15 cellular contexts compared by ENCODE assay signal in the genomic region with DNA sequence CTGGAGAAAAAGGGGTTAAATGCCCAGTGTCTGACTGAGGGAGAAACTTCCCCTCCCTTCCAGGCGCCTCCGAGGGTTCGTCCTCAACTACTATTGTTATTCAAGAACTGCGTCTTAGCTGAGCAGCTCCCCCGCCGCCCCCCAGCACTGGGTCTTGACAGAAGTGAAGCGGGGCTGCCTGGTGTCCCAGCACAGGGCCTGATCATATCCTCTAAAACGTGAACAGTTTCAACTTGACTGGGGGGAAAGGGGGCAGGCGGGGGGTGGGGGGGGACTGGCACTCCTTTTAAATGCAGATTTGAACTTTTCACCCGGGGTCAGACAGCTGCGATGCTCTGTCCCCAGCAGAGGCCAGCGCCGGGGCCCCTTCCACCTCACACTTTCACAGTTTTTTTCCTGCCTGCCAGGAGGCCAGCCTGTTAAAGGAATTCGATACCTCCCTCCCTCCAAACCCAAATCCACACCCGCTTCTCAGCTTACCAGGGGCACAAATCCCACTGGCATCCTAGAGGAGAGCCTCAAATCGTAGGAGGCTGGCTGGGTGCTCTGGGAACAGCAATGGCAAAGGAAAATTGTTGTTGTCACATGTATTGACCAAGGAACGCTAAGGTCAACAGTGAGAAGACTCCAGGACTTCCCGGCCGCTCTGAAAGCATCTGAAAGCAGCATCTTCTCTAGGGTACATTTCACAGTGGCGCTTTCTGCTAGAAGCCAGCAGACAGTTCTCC. TPM values are rescaled to one million over a fixed set of nuclear protein-coding genes. Genes with fewer than 3 reads are reported as not detected.
A peak's percentile ranks its signal among the peaks of the same experiment; 100 is the strongest.
DNase-seq lines count a peak whose midpoint lies in the region.
"Had no signal": no experiment of that assay in that cellular context is flagged by ENCODE, and none has a peak within 500 bp of the region (broad histone marks: within the 10 kb centered on the region; RNA-seq: fewer than 3 reads in every experiment).

No MANE protein-coding gene starts in this region.

- peak overlapping the region; percentile 57 for H3K4me2 ChIP-seq in skeletal muscle satellite cell (ENCODE audit: low read length)

- no peak overlapping the region for H3K4me3 Mint-ChIP-seq in T-helper 2 cell treated with Interferon-gamma antibody and Interleukin-4, amounts not matched to agents 5 μg/mL and 100 μg/mL, for 36 hours
- H3K4me3 Mint-ChIP-seq: activated naive CD4-positive, alpha-beta T cell treated with anti-CD3 and anti-CD28 coated beads, Interleukin-2, amount 10 ng/mL, durations not matched to agents 7 days and 5 days; CD4-positive, alpha-beta T cell had no signal

- peaks cover 39% of the 10 kb centered on the region for H3K27me3 Mint-ChIP-seq in T-helper 2 cell treated with Interferon-gamma antibody and Interleukin-4, amounts not matched to agents 5 μg/mL and 100 μg/mL, for 36 hours (ENCODE audit: low read depth)

- no peaks in the 10 kb centered on the region for H3K36me3 Mint-ChIP-seq in T-helper 2 cell treated with Interferon-gamma antibody and Interleukin-4, amounts not matched to agents 5 μg/mL and 100 μg/mL, for 36 hours (ENCODE audit: low read depth)
- H3K36me3 Mint-ChIP-seq: activated naive CD4-positive, alpha-beta T cell treated with anti-CD3 and anti-CD28 coated beads, Interleukin-2, amount 10 ng/mL, durations not matched to agents 7 days and 5 days had no signal

- H3K27ac Mint-ChIP-seq in T-helper 2 cell treated with Interferon-gamma antibody and Interleukin-4, amounts not matched to agents 5 μg/mL and 100 μg/mL, for 36 hours: no peak overlapping the region
- H3K27ac Mint-ChIP-seq: activated naive CD4-positive, alpha-beta T cell treated with anti-CD3 and anti-CD28 coated beads, Interleukin-2, amount 10 ng/mL, durations not matched to agents 7 days and 5 days; CD4-positive, alpha-beta T cell had no signal

- H3K27ac ChIP-seq in iPS-20b (ENCODE audit: low read length): no peak overlapping the region

- peaks cover 54% of the 10 kb centered on the region for H3K4me1 ChIP-seq in iPS-20b (ENCODE audit: insufficient read depth, low read length)
- H3K4me1 ChIP-seq in skeletal muscle satellite cell (ENCODE audit: control insufficient read depth, insufficient read depth, low read length): peaks cover 57% of the 10 kb centered on the region

- peaks cover 99% of the 10 kb centered on the region for H3K27me3 ChIP-seq in iPS-20b (ENCODE audit: insufficient read depth, low read length)
- no peaks in the 10 kb centered on the region for H3K27me3 ChIP-seq in skeletal muscle satellite cell (ENCODE audit: control insufficient read depth, insufficient read depth, low read length)

- no peaks in the 10 kb centered on the region for H3K36me3 ChIP-seq in iPS-20b (ENCODE audit: insufficient read depth, low read depth, low read length)
- no peaks in the 10 kb centered on the region for H3K36me3 ChIP-seq in skeletal muscle satellite cell (ENCODE audit: insufficient read depth, low read length)

- H3K9ac ChIP-seq in iPS-20b (ENCODE audit: low read depth, low read length): no peak overlapping the region
- no peak overlapping the region for H3K9ac ChIP-seq in skeletal muscle satellite cell (ENCODE audit: low read depth, low read length)

- DNase-seq in NCI-H69 (lab: John Stamatoyannopoulos, UW) (peak; percentile 15), NOMO-1 treated with DMSO at 0.1 percent for 48 hours (lab: John Stamatoyannopoulos, UW; ENCODE audit: unreplicated experiment) (no peak), NK-92 (lab: John Stamatoyannopoulos, UW; ENCODE audit: unreplicated experiment) (no peak), NCI-H187 treated with DMSO at 0.1 percent for 48 hours (lab: John Stamatoyannopoulos, UW) (no peak)
- DNase-seq in T-helper 2 cell treated with Interferon-gamma antibody and Interleukin-4, amounts not matched to agents 5 μg/mL and 100 μg/mL, for 36 hours (ENCODE audit: low spot score): no peak
- DNase-seq: activated CD4-positive, alpha-beta T cell treated with anti-CD3 and anti-CD28 coated beads, Interleukin-2, amount 50 U/mL, for 48 hours; activated naive CD4-positive, alpha-beta T cell treated with anti-CD3 and anti-CD28 coated beads, Interleukin-2, amount 10 ng/mL, durations not matched to agents 7 days and 5 days; CD4-positive, alpha-beta T cell; foreskin melanocyte; MM.1S; NCI-H526; SW 1271 had no signal

- H3K9me3 ChIP-seq in iPS-20b (ENCODE audit: insufficient read depth, low read depth, low read length): no peaks in the 10 kb centered on the region
- H3K9me3 ChIP-seq in skeletal muscle satellite cell (replicated peaks; ENCODE audit: low read length): no peaks in the 10 kb centered on the region

- H3K4me3 ChIP-seq in GM08714 (ENCODE audit: low read length) (peak overlapping the region; percentile 45; the same call in 1 of the 2 replicates), iPS-20b (ENCODE audit: low read length) (peak overlapping the region; percentile 51; the same call in 1 of the 2 replicates), skeletal muscle satellite cell (ENCODE audit: low read length) (no peak overlapping the region)

- H3K4me1 Mint-ChIP-seq in T-helper 2 cell treated with Interferon-gamma antibody and Interleukin-4, amounts not matched to agents 5 μg/mL and 100 μg/mL, for 36 hours (ENCODE audit: low read depth): peaks cover 3% of the 10 kb centered on the region

- no peaks in the 10 kb centered on the region for H3K9me3 Mint-ChIP-seq in T-helper 2 cell treated with Interferon-gamma antibody and Interleukin-4, amounts not matched to agents 5 μg/mL and 100 μg/mL, for 36 hours
- H3K9me3 Mint-ChIP-seq: activated naive CD4-positive, alpha-beta T cell treated with anti-CD3 and anti-CD28 coated beads, Interleukin-2, amount 10 ng/mL, durations not matched to agents 7 days and 5 days; CD4-positive, alpha-beta T cell had no signal

RNA-seq across cellular contexts. Expression of a gene that starts 14.5 kb away (rescaled TPM):
- total RNA-seq in skeletal muscle satellite cell (2012; rRNA removed): 5.1 and 8.3 TPM in 2 replicates
